In genomic region chr6:32252326-32253009, GRCh38 we compare ENCODE assay signal across 17 cellular contexts. TPM values are rescaled to one million over a fixed set of nuclear protein-coding genes. Genes with fewer than 3 reads are reported as not detected.
DNase-seq lines count a peak whose midpoint lies in the region; ATAC-seq and TF ChIP-seq lines count a peak whose summit lies in the region.
"Had no signal": no experiment of that assay in that cellular context is flagged by ENCODE, and none has a peak within 500 bp of the region (broad histone marks: within the 10 kb centered on the region; RNA-seq: fewer than 3 reads in every experiment).

No MANE protein-coding gene starts in this region.

- in situ Hi-C loops in GM23248 (cut with MboI) = no loop called here

- H3K27me3 Mint-ChIP-seq in GM23338 (ENCODE audit: insufficient read depth, low read depth, poor library complexity) (peaks cover 3% of the 10 kb centered on the region), T-helper 17 cell (no peaks in the 10 kb centered on the region), memory B cell (no peaks in the 10 kb centered on the region), endodermal cell (ENCODE audit: insufficient read depth) (peaks cover 25% of the 10 kb centered on the region)

- H3F3A ChIP-seq in GM23338 (replicated peaks; ENCODE audit: low read depth) = no peaks in the 10 kb centered on the region
- H3F3A ChIP-seq in GM23248 (ENCODE audit: insufficient read depth) = 0 out of 2 replicates have a peak, but pooled peaks cover 12% of the 10 kb centered on the region

- H3K4me1 Mint-ChIP-seq in GM23338 (peaks cover 14% of the 10 kb centered on the region; the same call in 2 of the 3 replicates), T-helper 17 cell (peaks cover 23% of the 10 kb centered on the region), memory B cell (peaks cover 29% of the 10 kb centered on the region), endodermal cell (peaks cover 3% of the 10 kb centered on the region)

- H3K36me3 ChIP-seq in GM23338 (ENCODE audit: insufficient read depth) = 0 out of 2 replicates have a peak, but pooled peaks cover 4% of the 10 kb centered on the region
- H3K36me3 ChIP-seq in GM23248 (ENCODE audit: low read depth) = no peaks in the 10 kb centered on the region
- no peaks in the 10 kb centered on the region for H3K36me3 ChIP-seq in endodermal cell (ENCODE audit: control insufficient read depth, insufficient read depth, low read length)
- H3K36me3 ChIP-seq: brain microvascular endothelial cell, thoracic aorta had no signal

- no peak overlapping the region for H3K27ac ChIP-seq in GM23338 (ENCODE audit: low read depth)
- H3K27ac ChIP-seq in GM23248 = no peak overlapping the region
- H3K27ac ChIP-seq in endodermal cell (ENCODE audit: low read depth, low read length) = no peak overlapping the region
- H3K27ac ChIP-seq: brain microvascular endothelial cell, thoracic aorta had no signal

- H3K9me2 ChIP-seq in GM23338 (ENCODE audit: insufficient read depth) = no peaks in the 10 kb centered on the region; the same call in 1 of the 2 replicates
- no peaks in the 10 kb centered on the region for H3K9me2 ChIP-seq in GM23248 (ENCODE audit: insufficient read depth)

- H3K79me2 ChIP-seq in GM23338 (replicated peaks; ENCODE audit: insufficient read depth) (peaks cover 13% of the 10 kb centered on the region), GM23248 (ENCODE audit: insufficient read depth) (no peaks in the 10 kb centered on the region)

- ATAC-seq in GM23338 (no peak), T-helper 17 cell (peak; percentile 25), memory B cell (ENCODE audit: low read depth) (peak; percentile 63), GM19452 (IDR thresholded peaks at IDR 0.05; ENCODE audit: unreplicated experiment) (no peak)

- H3K27ac Mint-ChIP-seq in GM23338 (no peak overlapping the region), T-helper 17 cell (peak overlapping the region; percentile 44), memory B cell (peak overlapping the region; percentile 45), endodermal cell (no peak overlapping the region)
- H3K27ac Mint-ChIP-seq: activated CD4-positive, alpha-beta T cell treated with anti-CD3 and anti-CD28 coated beads, Interleukin-2, amount 10 ng/mL, durations not matched to agents 24 days and 14 days; HFFc6; T-helper 2 cell treated with Interferon-gamma antibody and Interleukin-4, amounts not matched to agents 5 μg/mL and 100 μg/mL, for 36 hours had no signal

- H3K9me3 ChIP-seq in T-helper 17 cell (ENCODE audit: control insufficient read depth, low read length, poor library complexity, severe bottlenecking) = no peaks in the 10 kb centered on the region
- H3K9me3 ChIP-seq in GM23248 (ENCODE audit: low read depth) = no peaks in the 10 kb centered on the region
- H3K9me3 ChIP-seq in endodermal cell (ENCODE audit: control insufficient read depth, low read length) = peaks cover 25% of the 10 kb centered on the region
- H3K9me3 ChIP-seq: thoracic aorta had no signal

- no peak overlapping the region for H3K4me3 ChIP-seq in GM23338
- no peak overlapping the region for H3K4me3 ChIP-seq in GM23248
- H3K4me3 ChIP-seq in endodermal cell (ENCODE audit: low read length) = no peak overlapping the region
- H3K4me3 ChIP-seq: thoracic aorta had no signal

- H3K27me3 ChIP-seq in GM23338 (ENCODE audit: insufficient read depth) (no peaks in the 10 kb centered on the region), GM23248 (replicated peaks; ENCODE audit: insufficient read depth) (no peaks in the 10 kb centered on the region), endodermal cell (ENCODE audit: control insufficient read depth, insufficient read depth, low read length, poor library complexity, severe bottlenecking) (no peaks in the 10 kb centered on the region)
- H3K27me3 ChIP-seq: brain microvascular endothelial cell had no signal

- H3K4me3 Mint-ChIP-seq in GM23338 (no peak overlapping the region), T-helper 17 cell (no peak overlapping the region), memory B cell (peak overlapping the region; percentile 0), endodermal cell (no peak overlapping the region)
- H3K4me3 Mint-ChIP-seq: activated CD4-positive, alpha-beta T cell treated with anti-CD3 and anti-CD28 coated beads, Interleukin-2, amount 10 ng/mL, durations not matched to agents 24 days and 14 days; HFFc6; T-helper 2 cell treated with Interferon-gamma antibody and Interleukin-4, amounts not matched to agents 5 μg/mL and 100 μg/mL, for 36 hours had no signal

- H3K4me1 ChIP-seq in GM23338 (ENCODE audit: insufficient read depth) = peaks cover 6% of the 10 kb centered on the region
- H3K4me1 ChIP-seq in GM23248 (ENCODE audit: insufficient read depth) = peaks cover 4% of the 10 kb centered on the region
- H3K4me1 ChIP-seq in endodermal cell (ENCODE audit: control insufficient read depth, insufficient read depth, low read length) = no peaks in the 10 kb centered on the region

- 63 to 76% methylated on average over 2 of the region's 2 CpGs for WGBS in GM23248 (ENCODE audit: low coverage in 1 of 2, low lambda C conversion rate in 2 of 2, missing lambda C conversion rate in 2 of 2), 2 experiments
- WGBS in endodermal cell (ENCODE audit: insufficient coverage in 1 of 2, insufficient read length in 1 of 2), 2 experiments = 60 to 77% methylated on average over 1 to 2 of the region's 2 CpGs

- H3K36me3 Mint-ChIP-seq in GM23338 (ENCODE audit: low read depth) (peaks cover 5% of the 10 kb centered on the region; the same call in 2 of the 3 replicates), T-helper 17 cell (ENCODE audit: low read depth) (no peaks in the 10 kb centered on the region), memory B cell (no peaks in the 10 kb centered on the region), endodermal cell (ENCODE audit: low read depth) (no peaks in the 10 kb centered on the region)

- H3K4me2 ChIP-seq in GM23338 (no peak overlapping the region), GM23248 (ENCODE audit: unreplicated experiment) (no peak overlapping the region)

- DNase-seq in NOMO-1 treated with DMSO at 0.1 percent for 48 hours (lab: John Stamatoyannopoulos, UW; ENCODE audit: unreplicated experiment) (peak; percentile 22), NOMO-1 treated with dmso at 0.1 percent for 144 hours (lab: John Stamatoyannopoulos, UW; ENCODE audit: unreplicated experiment) (no peak), GM23338 (ENCODE audit: low spot score) (no peak), T-helper 17 cell (no peak), memory B cell (ENCODE audit: low spot score in 2 of 2) (no peak), GM23248 (no peak), endodermal cell (no peak)
- DNase-seq: 8988T; activated CD4-positive, alpha-beta T cell treated with anti-CD3 and anti-CD28 coated beads, Interleukin-2, amount 10 ng/mL, durations not matched to agents 24 days and 14 days; activated effector memory CD4-positive, alpha-beta T cell treated with Interleukin-2 at 50 U/mL for 16 hours; brain microvascular endothelial cell; HFFc6; hypothalamus; NCI-H2081 treated with DMSO at 0.1 percent for 48 hours had no signal

- H4K20me1 ChIP-seq in GM23338 (replicated peaks; ENCODE audit: insufficient read depth) (no peaks in the 10 kb centered on the region), GM23248 (ENCODE audit: insufficient read depth) (no peaks in the 10 kb centered on the region)

- TF ChIP-seq CTCF in GM23338 (conservative IDR thresholded peaks at IDR 0.05; ENCODE audit: low read depth in 2 of 2) (no peak), endodermal cell (conservative IDR thresholded peaks at IDR 0.05) (no peak)

- H2AFZ ChIP-seq in GM23338 (peak overlapping the region; percentile 57; the same call in 1 of the 2 replicates), GM23248 (no peak overlapping the region)

- H3K9ac ChIP-seq in GM23248 = no peak overlapping the region
- H3K9ac ChIP-seq in endodermal cell (ENCODE audit: extremely low read depth, low read length, poor library complexity, severe bottlenecking) = no peak overlapping the region

- peaks cover 25% of the 10 kb centered on the region for H3K9me3 Mint-ChIP-seq in GM23338
- no peaks in the 10 kb centered on the region for H3K9me3 Mint-ChIP-seq in memory B cell
- H3K9me3 Mint-ChIP-seq in endodermal cell = peaks cover 21% of the 10 kb centered on the region
- H3K9me3 Mint-ChIP-seq: activated CD4-positive, alpha-beta T cell treated with anti-CD3 and anti-CD28 coated beads, Interleukin-2, amount 10 ng/mL, durations not matched to agents 24 days and 14 days; T-helper 2 cell treated with Interferon-gamma antibody and Interleukin-4, amounts not matched to agents 5 μg/mL and 100 μg/mL, for 36 hours had no signal

TF ChIP-seq in GM23338, 12 proteins besides CTCF, POLR2A, EP300 and RAD21 (continues in another document):
- no peak for TF ChIP-seq REST (IDR thresholded peaks at IDR 0.05; ENCODE audit: unreplicated experiment)
- no peak for TF ChIP-seq EZH2 (IDR thresholded peaks at IDR 0.05; ENCODE audit: low read depth, unreplicated experiment)

RNA-seq across cellular contexts. Expression of gene NOTCH4, which starts 28.6 kb away (rescaled TPM):
- total RNA-seq in GM23338 (2014; rRNA removed; shearing (Covaris generic)) = 2.8 and 3.5 TPM in 2 replicates
- polyA plus RNA-seq in GM23338 (2016; fragmentation: Nextera tagmentation; extraction: Ambion mirVana) = 2.6 and 2.7 TPM in 2 replicates
- 1 to 10 TPM in 1 of 2 donors, under 1 TPM in 1; 0.60 to 1.0 TPM for total RNA-seq in T-helper 17 cell
- total RNA-seq in GM23248 (2014; rRNA removed; shearing (Covaris generic)) = 0.38 and 0.65 TPM in 2 replicates
- polyA plus RNA-seq in GM23248 (2016; fragmentation: Nextera tagmentation; extraction: Ambion mirVana) = 1.2 TPM in 2 replicates
- 1 to 10 TPM; 2.1 to 2.5 TPM for total RNA-seq in endodermal cell
- 1.9 TPM for polyA plus RNA-seq in endodermal cell (2013, experiment 1 of 2)
- 1.7 TPM for polyA plus RNA-seq in endodermal cell (2013, experiment 2 of 2)

Comparison
In these comparisons a context has a peak if more than half of its experiments do, and no peak if none do; other contexts are left out.
1. ATAC-seq: peak in T-helper 17 cell (single experiment) and memory B cell (single experiment); none in GM23338 (single experiment) and GM19452 (single experiment).
2. H3K27ac Mint-ChIP-seq: peak in T-helper 17 cell (single experiment) and memory B cell (single experiment); none in GM23338 (single experiment) and endodermal cell (single experiment).